2 cellular contexts compared by ENCODE assay signal in genomic region chr11:114285599-114285998, GRCh38.
A peak's percentile ranks its signal among the peaks of the same experiment; 100 is the strongest.
TF ChIP-seq lines count a peak whose summit lies in the region.

No MANE protein-coding gene starts in this region.

TF ChIP-seq in GM23338, 12 proteins besides CTCF, POLR2A, EP300 and RAD21:
- TF ChIP-seq ZNF331 (CRISPR knock-in tag; IDR thresholded peaks at IDR 0.05; ENCODE audit: low read depth) (no peak), EZH2phosphoT487 (IDR thresholded peaks at IDR 0.05; ENCODE audit: unreplicated experiment) (no peak), STAT1 (IDR thresholded peaks at IDR 0.05; ENCODE audit: unreplicated experiment) (no peak), ZNF462 (CRISPR knock-in tag; IDR thresholded peaks at IDR 0.05) (no peak), NANOG (IDR thresholded peaks at IDR 0.05; ENCODE audit: borderline replicate concordance) (no peak), REST (IDR thresholded peaks at IDR 0.05; ENCODE audit: unreplicated experiment) (no peak), POLR2AphosphoS5 (IDR thresholded peaks at IDR 0.05; ENCODE audit: low read depth) (no peak), JUNB (IDR thresholded peaks at IDR 0.05; ENCODE audit: unreplicated experiment) (no peak), EZH2 (IDR thresholded peaks at IDR 0.05; ENCODE audit: low read depth, unreplicated experiment) (no peak), ETS1 (IDR thresholded peaks at IDR 0.05) (no peak), CREB1 (CRISPR knock-in tag; IDR thresholded peaks at IDR 0.05; ENCODE audit: low read depth) (no peak), ZNF114 (CRISPR knock-in tag; IDR thresholded peaks at IDR 0.05) (no peak)

TF ChIP-seq in SK-N-SH, 30 proteins besides CTCF, POLR2A, EP300 and RAD21:
- TF ChIP-seq NFIC (IDR thresholded peaks at IDR 0.05; ENCODE audit: borderline replicate concordance) (peak; percentile 38; the same call in 1 of the 2 replicates), MAX (IDR thresholded peaks at IDR 0.05; ENCODE audit: low read depth) (no peak), YY1 (IDR thresholded peaks at IDR 0.05; ENCODE audit: low read depth) (no peak), GATA2 (CRISPR knock-in tag; IDR thresholded peaks at IDR 0.05) (no peak), IRF3 (IDR thresholded peaks at IDR 0.05; ENCODE audit: low read depth, low read length) (no peak), TCF12 (IDR thresholded peaks at IDR 0.05) (no peak), TEAD4 (IDR thresholded peaks at IDR 0.05; ENCODE audit: borderline replicate concordance, insufficient read depth) (peak; percentile 29; the same call in 1 of the 2 replicates), POLR2AphosphoS5 (IDR thresholded peaks at IDR 0.05; ENCODE audit: low read depth, low read length) (no peak), USF1 (IDR thresholded peaks at IDR 0.05; ENCODE audit: borderline replicate concordance, low read depth) (no peak), MXI1 (IDR thresholded peaks at IDR 0.05; ENCODE audit: low read depth, low read length) (no peak), FOSL2 (IDR thresholded peaks at IDR 0.05; ENCODE audit: borderline replicate concordance, low read depth) (peak; percentile 43; the same call in 1 of the 2 replicates), JUND (IDR thresholded peaks at IDR 0.05) (peak; percentile 49)
